ENCODE assay signal across 16 cellular contexts in genomic region chr16:1335996-1336395, GRCh38. TPM values are rescaled to one million over a fixed set of nuclear protein-coding genes. Genes with fewer than 3 reads are reported as not detected.
DNase-seq lines count a peak whose midpoint lies in the region; TF ChIP-seq lines count a peak whose summit lies in the region.
"Had no signal": no experiment of that assay in that cellular context is flagged by ENCODE, and none has a peak within 500 bp of the region (broad histone marks: within the 10 kb centered on the region; RNA-seq: fewer than 3 reads in every experiment).

No MANE protein-coding gene starts in this region.

- H3K9me2 ChIP-seq in OCI-LY1 (ENCODE audit: low read depth, low read length), result no peaks in the 10 kb centered on the region

- H3K27me3 Mint-ChIP-seq in endodermal cell (ENCODE audit: insufficient read depth), result peaks cover 34% of the 10 kb centered on the region

- POLR2A ChIA-PET in AG04450 (lab: Yijun Ruan, JAX), result no interaction called here

- H4K20me1 ChIP-seq in OCI-LY1 (ENCODE audit: insufficient read depth, low read length), result no peaks in the 10 kb centered on the region

- no peaks in the 10 kb centered on the region for H3K79me2 ChIP-seq in OCI-LY1 (ENCODE audit: insufficient read depth, low read length)

- H3K27me3 ChIP-seq in AG04450 (ENCODE audit: control insufficient read depth, insufficient read depth, low read length) (peaks cover 52% of the 10 kb centered on the region), OCI-LY1 (ENCODE audit: insufficient read depth, low read length) (peaks cover 16% of the 10 kb centered on the region; the same call in 1 of the 2 replicates), endodermal cell (ENCODE audit: control insufficient read depth, insufficient read depth, low read length, poor library complexity, severe bottlenecking) (peaks cover 45% of the 10 kb centered on the region)

- H3K27ac ChIP-seq in AG04450 (ENCODE audit: low read depth, low read length), result no peak overlapping the region
- H3K27ac ChIP-seq in OCI-LY1 (ENCODE audit: low read depth, low read length, poor library complexity, severe bottlenecking), result no peak overlapping the region
- H3K27ac ChIP-seq in endodermal cell (ENCODE audit: low read depth, low read length), result peak overlapping the region; percentile 79
- H3K27ac ChIP-seq: colonic mucosa, PC-9 had no signal

- H3K27ac Mint-ChIP-seq in endodermal cell, result no peak overlapping the region
- H3K27ac Mint-ChIP-seq: activated naive CD8-positive, alpha-beta T cell; CD14-positive monocyte; naive thymus-derived CD8-positive, alpha-beta T cell had no signal

- H3K9me3 ChIP-seq in AG04450 (ENCODE audit: control insufficient read depth, insufficient read depth, low read length), result no peaks in the 10 kb centered on the region; the same call in 1 of the 2 replicates
- no peaks in the 10 kb centered on the region for H3K9me3 ChIP-seq in OCI-LY1 (ENCODE audit: low read length)
- H3K9me3 ChIP-seq in endodermal cell (ENCODE audit: control insufficient read depth, low read length), result no peaks in the 10 kb centered on the region
- H3K9me3 ChIP-seq: colonic mucosa had no signal

- H3K4me3 ChIP-seq in AG04450 (ENCODE audit: low read depth, low read length) (no peak overlapping the region), OCI-LY1 (ENCODE audit: low read depth, low read length, poor library complexity, severe bottlenecking) (no peak overlapping the region), endodermal cell (ENCODE audit: low read length) (no peak overlapping the region)
- H3K4me3 ChIP-seq: colonic mucosa, PC-9 had no signal

- H3K4me3 Mint-ChIP-seq in endodermal cell, result no peak overlapping the region
- H3K4me3 Mint-ChIP-seq: activated naive CD8-positive, alpha-beta T cell; stimulated activated naive B cell treated with anti-CD40 and anti-IgM and Interleukin-4, amounts not matched to agents 10 μg/mL and 1 μg/mL and 100 μg/mL, for 72 hours had no signal

- peaks cover 33% of the 10 kb centered on the region for H3K4me1 ChIP-seq in OCI-LY1 (ENCODE audit: insufficient read depth, low read length, severe bottlenecking)
- H3K4me1 ChIP-seq in endodermal cell (ENCODE audit: control insufficient read depth, insufficient read depth, low read length), result peaks cover 11% of the 10 kb centered on the region

- peak; percentile 20; the same call in 1 of the 2 replicates for TF ChIP-seq CTCF in AG04450 (IDR thresholded peaks at IDR 0.05; ENCODE audit: low read depth, low read length)
- 0 out of 2 replicates have a peak, but pooled peaks have one; percentile 12 for TF ChIP-seq CTCF in OCI-LY1 (IDR thresholded peaks at IDR 0.05; ENCODE audit: low read length)
- peak; percentile 33 for TF ChIP-seq CTCF in endodermal cell (conservative IDR thresholded peaks at IDR 0.05)

- DNase-seq in AG04450 (ENCODE audit: low read depth, low spot score) (no peak), COR-L47 (lab: John Stamatoyannopoulos, UW) (peak; percentile 40), endodermal cell (no peak), epidermal melanocyte (ENCODE audit: insufficient read length, low spot score) (no peak), ureter (ENCODE audit: low spot score) (no peak), activated gamma-delta T cell (lab: John Stamatoyannopoulos, UW) (no peak), occipital lobe (lab: John Stamatoyannopoulos, UW) (no peak)
- DNase-seq: colonic mucosa; naive thymus-derived CD8-positive, alpha-beta T cell; NCI-H2029; PC-9; stimulated activated CD4-positive, alpha-beta T cell treated with anti-CD3 and anti-CD28 coated beads, Interleukin-4, amount 100 ng/mL, for 4 hours; stimulated activated naive B cell treated with anti-CD40 and anti-IgM and Interleukin-4, amounts not matched to agents 10 μg/mL and 1 μg/mL and 100 μg/mL, for 72 hours had no signal

- no peaks in the 10 kb centered on the region for H3K9me3 Mint-ChIP-seq in endodermal cell
- H3K9me3 Mint-ChIP-seq: naive thymus-derived CD8-positive, alpha-beta T cell; stimulated activated naive B cell treated with anti-CD40 and anti-IgM and Interleukin-4, amounts not matched to agents 10 μg/mL and 1 μg/mL and 100 μg/mL, for 72 hours had no signal

- H3K36me3 Mint-ChIP-seq in endodermal cell (ENCODE audit: low read depth), result no peaks in the 10 kb centered on the region
- H3K36me3 Mint-ChIP-seq: activated naive CD8-positive, alpha-beta T cell; naive thymus-derived CD8-positive, alpha-beta T cell; stimulated activated naive B cell treated with anti-CD40 and anti-IgM and Interleukin-4, amounts not matched to agents 10 μg/mL and 1 μg/mL and 100 μg/mL, for 72 hours had no signal

- H3K36me3 ChIP-seq in OCI-LY1 (ENCODE audit: insufficient read depth, low read length) (no peaks in the 10 kb centered on the region), endodermal cell (ENCODE audit: control insufficient read depth, insufficient read depth, low read length) (no peaks in the 10 kb centered on the region)
- H3K36me3 ChIP-seq: colonic mucosa had no signal

- no peak overlapping the region for H2AFZ ChIP-seq in OCI-LY1 (ENCODE audit: low read length)
- H2AFZ ChIP-seq: PC-9 had no signal

- WGBS in endodermal cell (ENCODE audit: insufficient coverage in 1 of 2, insufficient read length in 1 of 2), 2 experiments, result 9 to 30% methylated on average over 7 to 11 of the region's 12 CpGs

- CTCF ChIA-PET in AG04450 (lab: Charles Lee), result interaction anchor here (0.6 kb wide), 1 partner anchor 667 kb away, joined by 4 read pairs; no protein-coding TSS in a partner anchor

- H3K4me2 ChIP-seq in OCI-LY1 (ENCODE audit: low read length), result no peak overlapping the region
- H3K4me2 ChIP-seq: PC-9 had no signal

- H3K4me1 Mint-ChIP-seq in endodermal cell, result peaks cover 10% of the 10 kb centered on the region

- no peaks in the 10 kb centered on the region; the same call in 1 of the 2 replicates for H3F3A ChIP-seq in OCI-LY1 (ENCODE audit: insufficient read depth, low read length)

- no peak overlapping the region for H3K9ac ChIP-seq in OCI-LY1 (ENCODE audit: low read length)
- H3K9ac ChIP-seq in endodermal cell (ENCODE audit: extremely low read depth, low read length, poor library complexity, severe bottlenecking), result no peak overlapping the region

RNA-seq across cellular contexts. Expression of gene BAIAP3, which starts 2.6 kb away (rescaled TPM):
- polyA plus RNA-seq in AG04450 (2011; rRNA removed), result 0.19 and 0.38 TPM in 2 replicates
- polyA minus RNA-seq in AG04450 (2011; rRNA and poly(A)+ RNA removed), result 1.7 and 2.5 TPM in 2 replicates
- 10 to 100 TPM; 25.0 to 43.5 TPM for total RNA-seq in endodermal cell
- polyA plus RNA-seq in endodermal cell (2013, experiment 1 of 2), result 21.8 TPM
- polyA plus RNA-seq in endodermal cell (2013, experiment 2 of 2), result 19.6 TPM
- total RNA-seq in ureter, result 3.9 TPM
- 5.8 TPM for total RNA-seq in occipital lobe
- polyA plus RNA-seq: CD14-positive monocyte had no signal

RNA-seq across cellular contexts. Expression of gene TSR3, which starts 15.7 kb away (rescaled TPM):
- 34.4 and 40.4 TPM in 2 replicates for polyA plus RNA-seq in AG04450 (2011; rRNA removed)
- 14.4 and 20.8 TPM in 2 replicates for polyA minus RNA-seq in AG04450 (2011; rRNA and poly(A)+ RNA removed)
- total RNA-seq in endodermal cell (10 to 100 TPM; 64.9 to 67.4 TPM), ureter (38.2 TPM), occipital lobe (36.8 TPM)
- polyA plus RNA-seq in endodermal cell (2013, experiment 1 of 2), result 47.0 TPM
- 44.1 TPM for polyA plus RNA-seq in endodermal cell (2013, experiment 2 of 2)

RNA-seq across cellular contexts. Expression of gene GNPTG, which starts 15.7 kb away (rescaled TPM):
- polyA plus RNA-seq in AG04450 (2011; rRNA removed), result 40.5 and 49.9 TPM in 2 replicates
- polyA minus RNA-seq in AG04450 (2011; rRNA and poly(A)+ RNA removed), result 17.7 and 29.0 TPM in 2 replicates
- 10 to 100 TPM; 34.0 to 38.4 TPM for total RNA-seq in endodermal cell
- 22.5 TPM for polyA plus RNA-seq in endodermal cell (2013, experiment 1 of 2)
- polyA plus RNA-seq in endodermal cell (2013, experiment 2 of 2), result 22.2 TPM
- 67.6 TPM for total RNA-seq in ureter
- total RNA-seq in occipital lobe, result 15.0 TPM

RNA-seq across cellular contexts. Expression of gene UBE2I, which starts 26.6 kb away (rescaled TPM):
- polyA plus RNA-seq in AG04450 (2011; rRNA removed), result 148 and 165 TPM in 2 replicates
- 81.1 and 99.3 TPM in 2 replicates for polyA minus RNA-seq in AG04450 (2011; rRNA and poly(A)+ RNA removed)
- total RNA-seq in endodermal cell, result 100 to 1,000 TPM; 250 to 294 TPM
- 223 TPM for polyA plus RNA-seq in endodermal cell (2013, experiment 1 of 2)
- 222 TPM for polyA plus RNA-seq in endodermal cell (2013, experiment 2 of 2)
- total RNA-seq in ureter, result 150 TPM
- 42.7 TPM for total RNA-seq in occipital lobe
